Comparison of ENCODE assay signal across 1 cellular context in genomic region chr6:29146154-29146553, GRCh38.
TF ChIP-seq lines count a peak whose summit lies in the region.

No MANE protein-coding gene starts in this region.

TF ChIP-seq in HepG2, 621 proteins besides CTCF, POLR2A, EP300 and RAD21:
- no peak for TF ChIP-seq ZNF776 (CRISPR knock-in tag; IDR thresholded peaks at IDR 0.05)
- peak; percentile 14; the same call in 1 of the 2 replicates for TF ChIP-seq CEBPB (IDR thresholded peaks at IDR 0.05; ENCODE audit: borderline replicate concordance, low read depth, low read length)
